Comparison of ENCODE assay signal across 20 cellular contexts in the genomic region with DNA sequence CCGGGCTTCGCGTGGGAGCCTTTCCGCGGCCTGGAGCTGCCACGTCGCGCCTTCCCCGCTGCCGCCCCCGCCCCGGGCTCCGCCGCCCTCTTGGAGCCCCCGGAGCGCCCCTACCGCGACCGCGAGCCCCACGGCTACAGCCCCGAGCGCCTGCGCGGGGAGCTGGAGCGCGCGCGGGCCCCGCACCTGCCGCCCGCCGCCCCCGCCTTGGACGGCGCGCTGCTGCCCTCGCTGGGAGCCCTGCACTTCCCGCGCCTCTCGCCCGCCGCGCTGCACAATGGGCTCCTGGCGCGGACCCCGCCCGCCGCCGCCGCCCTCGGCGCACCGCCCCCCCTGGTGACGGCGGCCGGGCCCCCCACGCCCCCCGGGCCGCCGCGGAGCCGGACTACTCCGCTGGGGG. TPM values are rescaled to one million over a fixed set of nuclear protein-coding genes. Genes with fewer than 3 reads are reported as not detected.
A peak's percentile ranks its signal among the peaks of the same experiment; 100 is the strongest.
DNase-seq lines count a peak whose midpoint lies in the region; ATAC-seq and TF ChIP-seq lines count a peak whose summit lies in the region.
"Had no signal": no experiment of that assay in that cellular context is flagged by ENCODE, and none has a peak within 500 bp of the region (broad histone marks: within the 10 kb centered on the region; RNA-seq: fewer than 3 reads in every experiment).

No MANE protein-coding gene starts in this region.

- no peak for DNase-seq in NT2/D1 (ENCODE audit: low read depth, low spot score)
- DNase-seq in esophagus muscularis mucosa (ENCODE audit: extremely low spot score), result no peak
- peak; percentile 71 for DNase-seq in left kidney (ENCODE audit: low read depth, low spot score)
- no peak for DNase-seq in vagina (ENCODE audit: extremely low spot score in 2 of 2)
- DNase-seq in activated CD4-positive, alpha-beta memory T cell treated with anti-CD3 and anti-CD28 coated beads for 36 hours, result no peak
- DNase-seq in SKM-1 treated with dmso at 0.1 percent for 144 hours (lab: John Stamatoyannopoulos, UW; ENCODE audit: unreplicated experiment), result no peak
- DNase-seq: BE2C; CD8-positive, alpha-beta T cell; DND-41; GF-D8; GM23248; HFFc6; Karpas-422; NCI-H1417; NCI-H1930; NCI-H2171; NCI-H510A treated with DMSO at 0.1 percent for 48 hours; SIG-M5 had no signal

- peaks cover 6% of the 10 kb centered on the region for H3K36me3 Mint-ChIP-seq in activated CD4-positive, alpha-beta memory T cell treated with anti-CD3 and anti-CD28 coated beads for 36 hours

- no peaks in the 10 kb centered on the region for H3K9me3 ChIP-seq in NT2/D1 (ENCODE audit: insufficient read depth, low read length)
- H3K9me3 ChIP-seq in esophagus muscularis mucosa, result no peaks in the 10 kb centered on the region
- no peaks in the 10 kb centered on the region for H3K9me3 ChIP-seq in vagina
- H3K9me3 ChIP-seq: BE2C had no signal

- TF ChIP-seq POLR2A in esophagus muscularis mucosa (IDR thresholded peaks at IDR 0.05; ENCODE audit: low read depth) (no peak), vagina (IDR thresholded peaks at IDR 0.05) (no peak)

- no peak overlapping the region for H3K4me3 Mint-ChIP-seq in activated CD4-positive, alpha-beta memory T cell treated with anti-CD3 and anti-CD28 coated beads for 36 hours
- H3K4me3 Mint-ChIP-seq: CD8-positive, alpha-beta T cell had no signal

- H3K4me3 ChIP-seq in NT2/D1 (ENCODE audit: insufficient read length, low read depth), result peak overlapping the region; percentile 21
- peak overlapping the region; percentile 45 to 54 (median 46) for H3K4me3 ChIP-seq in esophagus muscularis mucosa
- peak overlapping the region; percentile 45 to 50 for H3K4me3 ChIP-seq in vagina
- H3K4me3 ChIP-seq: GM23248 had no signal

- intact Hi-C loops in esophagus muscularis mucosa (cut with DNase I), result no loop called here
- intact Hi-C loops in vagina (cut with DNase I), result no loop called here
- intact Hi-C loops in activated CD4-positive, alpha-beta memory T cell treated with anti-CD3 and anti-CD28 coated beads for 36 hours (cut with micrococcal nuclease), result no loop called here

- no peaks in the 10 kb centered on the region for H3K4me1 Mint-ChIP-seq in activated CD4-positive, alpha-beta memory T cell treated with anti-CD3 and anti-CD28 coated beads for 36 hours (ENCODE audit: low read depth)

- POLR2A ChIA-PET in activated CD4-positive, alpha-beta memory T cell treated with anti-CD3 and anti-CD28 coated beads for 36 hours (lab: Charles Lee), result no interaction called here

- no peaks in the 10 kb centered on the region for H3K27me3 Mint-ChIP-seq in activated CD4-positive, alpha-beta memory T cell treated with anti-CD3 and anti-CD28 coated beads for 36 hours

- CTCF ChIA-PET in activated CD4-positive, alpha-beta memory T cell treated with anti-CD3 and anti-CD28 coated beads for 36 hours (lab: Charles Lee), result no interaction called here

- 40% methylated on average over 3 of the region's 64 CpGs for WGBS in esophagus muscularis mucosa

- peak overlapping the region; percentile 56 to 78 (median 69) for H3K27ac ChIP-seq in esophagus muscularis mucosa (replicated peaks in 1 of 4)
- no peak overlapping the region for H3K27ac ChIP-seq in vagina
- H3K27ac ChIP-seq: GM23248 had no signal

- no peak for ATAC-seq in HG02973 (IDR thresholded peaks at IDR 0.05; ENCODE audit: unreplicated experiment)
- ATAC-seq: CD8-positive, alpha-beta T cell had no signal

- H3K9me3 Mint-ChIP-seq in activated CD4-positive, alpha-beta memory T cell treated with anti-CD3 and anti-CD28 coated beads for 36 hours, result no peaks in the 10 kb centered on the region
- H3K9me3 Mint-ChIP-seq: CD8-positive, alpha-beta T cell; HFFc6 had no signal

- H3K4me1 ChIP-seq in NT2/D1 (ENCODE audit: insufficient read depth, insufficient read length) (peaks cover 7% of the 10 kb centered on the region), esophagus muscularis mucosa (peaks cover 0 to 34% (median 22%) of the 10 kb centered on the region in 4 donors), vagina (no peaks in the 10 kb centered on the region)
- H3K4me1 ChIP-seq: BE2C had no signal

- no peak overlapping the region for H3K27ac Mint-ChIP-seq in activated CD4-positive, alpha-beta memory T cell treated with anti-CD3 and anti-CD28 coated beads for 36 hours
- H3K27ac Mint-ChIP-seq: CD8-positive, alpha-beta T cell; HFFc6 had no signal

- peak overlapping the region; percentile 61 for H3K9ac ChIP-seq in NT2/D1 (ENCODE audit: insufficient read length, low read depth)
- H3K9ac ChIP-seq: GM23248 had no signal

- H3K36me3 ChIP-seq in NT2/D1 (ENCODE audit: insufficient read depth, insufficient read length, low read length), result peaks cover 34% of the 10 kb centered on the region
- peaks cover 0 to 58% (median 46%) of the 10 kb centered on the region in 4 donors for H3K36me3 ChIP-seq in esophagus muscularis mucosa
- H3K36me3 ChIP-seq in vagina, result peaks cover 0 to 6% of the 10 kb centered on the region in 2 donors
- H3K36me3 ChIP-seq: BE2C had no signal

- TF ChIP-seq CTCF in esophagus muscularis mucosa (IDR thresholded peaks at IDR 0.05) (no peak), vagina (IDR thresholded peaks at IDR 0.05) (no peak)

- TF ChIP-seq EP300 in esophagus muscularis mucosa (IDR thresholded peaks at IDR 0.05), result no peak

- peaks cover 33% of the 10 kb centered on the region for H3K27me3 ChIP-seq in NT2/D1 (ENCODE audit: insufficient read depth, insufficient read length)
- no peaks in the 10 kb centered on the region for H3K27me3 ChIP-seq in esophagus muscularis mucosa
- H3K27me3 ChIP-seq in vagina, result no peaks in the 10 kb centered on the region
- H3K27me3 ChIP-seq: BE2C had no signal

RNA-seq across cellular contexts. Expression of gene LRCOL1, which starts 27.1 kb away (rescaled TPM):
- total RNA-seq in esophagus muscularis mucosa, result not detected
- not detected for total RNA-seq in vagina
- not detected for total RNA-seq in activated CD4-positive, alpha-beta memory T cell treated with anti-CD3 and anti-CD28 coated beads for 36 hours
- total RNA-seq: CD8-positive, alpha-beta T cell; GM23248; RPMI7951 had no signal

RNA-seq across cellular contexts. Expression of gene P2RX2, which starts 35.3 kb away (rescaled TPM):
- total RNA-seq in esophagus muscularis mucosa (1 to 10 TPM; 1.7 to 4.1 (median 3.7) TPM), vagina (not detected)
- not detected for total RNA-seq in activated CD4-positive, alpha-beta memory T cell treated with anti-CD3 and anti-CD28 coated beads for 36 hours
- total RNA-seq: CD8-positive, alpha-beta T cell; GM23248; HFFc6; RPMI7951 had no signal
